Comparison of ENCODE assay signal across 29 cellular contexts in the genomic region with DNA sequence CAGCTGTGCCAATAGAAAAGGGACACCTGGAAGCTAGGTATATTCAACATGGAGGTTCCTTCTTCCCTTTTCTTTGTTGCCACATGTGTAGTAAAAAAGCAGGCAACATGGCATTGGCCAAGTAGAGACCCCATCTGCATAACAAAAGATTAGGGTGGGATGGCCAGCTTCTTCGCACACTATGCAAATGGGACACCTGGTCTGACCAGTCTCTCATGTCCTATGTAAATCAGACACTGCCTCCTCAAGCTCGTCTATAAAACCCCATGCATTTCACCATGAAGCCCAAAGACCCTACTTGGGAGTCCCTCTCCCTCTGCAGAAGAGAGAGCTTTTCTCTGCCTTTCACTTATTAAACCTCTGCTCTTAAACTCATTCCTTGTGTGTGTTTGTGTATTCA. TPM values are rescaled to one million over a fixed set of nuclear protein-coding genes. Genes with fewer than 3 reads are reported as not detected.
DNase-seq lines count a peak whose midpoint lies in the region; ATAC-seq and TF ChIP-seq lines count a peak whose summit lies in the region.
"Had no signal": no experiment of that assay in that cellular context is flagged by ENCODE, and none has a peak within 500 bp of the region (broad histone marks: within the 10 kb centered on the region; RNA-seq: fewer than 3 reads in every experiment).

No MANE protein-coding gene starts in this region.

- no peaks in the 10 kb centered on the region for H3K36me3 ChIP-seq in HUES48 (ENCODE audit: control insufficient read depth, insufficient read depth, low read length)
- no peaks in the 10 kb centered on the region for H3K36me3 ChIP-seq in hepatocyte (replicated peaks; ENCODE audit: insufficient read depth, low read depth)
- H3K36me3 ChIP-seq: ascending aorta, gastrocnemius medialis, right atrium auricular region, SJSA1 had no signal

- no peak overlapping the region for H2AFZ ChIP-seq in hepatocyte

- no peaks in the 10 kb centered on the region for H4K20me1 ChIP-seq in hepatocyte (ENCODE audit: insufficient read depth, poor library complexity, severe bottlenecking)

- H3K9me3 Mint-ChIP-seq in mesothelial cell of epicardium, result peaks cover 38% of the 10 kb centered on the region

- H3K27me3 ChIP-seq in HUES48 (ENCODE audit: control insufficient read depth, insufficient read depth, low read length) (no peaks in the 10 kb centered on the region), hepatocyte (no peaks in the 10 kb centered on the region)
- H3K27me3 ChIP-seq: ascending aorta, right atrium auricular region had no signal

- H3K27ac Mint-ChIP-seq in mesothelial cell of epicardium, result peak overlapping the region; percentile 82
- H3K27ac Mint-ChIP-seq: activated B cell treated with CpG ODN at 0.5 μM for 24 hours; activated CD4-positive, alpha-beta memory T cell treated with anti-CD3 and anti-CD28 coated beads, Interleukin-2, amount 10 ng/mL, durations not matched to agents 7 days and 5 days; activated naive CD4-positive, alpha-beta T cell treated with anti-CD3 and anti-CD28 coated beads for 36 hours; immature natural killer cell had no signal

- no peaks in the 10 kb centered on the region for H3K79me2 ChIP-seq in hepatocyte

- H3K9ac ChIP-seq in HUES48 (ENCODE audit: low read depth, low read length), result peak overlapping the region; percentile 26; the same call in 1 of the 2 replicates

- H3K9me2 ChIP-seq in hepatocyte (replicated peaks; ENCODE audit: insufficient read depth), result no peaks in the 10 kb centered on the region

- H3K4me3 ChIP-seq in HUES48 (ENCODE audit: low read depth, low read length), result peak overlapping the region; percentile 11; the same call in 1 of the 2 replicates
- no peak overlapping the region for H3K4me3 ChIP-seq in hepatocyte
- H3K4me3 ChIP-seq: ascending aorta, gastrocnemius medialis, right atrium auricular region, SJSA1 had no signal

- H3K27ac ChIP-seq in HUES48 (ENCODE audit: low read depth, low read length) (peak overlapping the region; percentile 88), hepatocyte (peak overlapping the region; percentile 43)
- H3K27ac ChIP-seq: ascending aorta, gastrocnemius medialis, right atrium auricular region, SJSA1 had no signal

- TF ChIP-seq CTCF in hepatocyte (IDR thresholded peaks at IDR 0.05; ENCODE audit: poor library complexity) (no peak), mesothelial cell of epicardium (IDR thresholded peaks at IDR 0.05; ENCODE audit: unreplicated experiment) (no peak)

- peaks cover 7% of the 10 kb centered on the region for H3K4me1 Mint-ChIP-seq in mesothelial cell of epicardium
- H3K4me1 Mint-ChIP-seq: activated CD4-positive, alpha-beta memory T cell treated with anti-CD3 and anti-CD28 coated beads, Interleukin-2, amount 10 ng/mL, durations not matched to agents 7 days and 5 days; central memory CD8-positive, alpha-beta T cell; immature natural killer cell had no signal

- H3K4me2 ChIP-seq in hepatocyte, result no peak overlapping the region

- peaks cover 4% of the 10 kb centered on the region for H3K27me3 Mint-ChIP-seq in mesothelial cell of epicardium (ENCODE audit: low read depth)

- peak; percentile 53 for DNase-seq in NCI-H748 treated with DMSO at 0.1 percent for 48 hours (lab: John Stamatoyannopoulos, UW)
- DNase-seq in hepatocyte (ENCODE audit: low spot score), result no peak
- no peak for DNase-seq in mesothelial cell of epicardium (ENCODE audit: low spot score in 2 of 2, unreplicated experiment in 2 of 2)
- DNase-seq: activated B cell treated with CpG ODN at 0.5 μM for 24 hours; activated CD4-positive, alpha-beta memory T cell treated with anti-CD3 and anti-CD28 coated beads, Interleukin-2, amount 10 ng/mL, durations not matched to agents 7 days and 5 days; activated naive CD4-positive, alpha-beta T cell treated with anti-CD3 and anti-CD28 coated beads for 36 hours; activated T-cell treated with anti-CD3 and anti-CD28 coated beads, Interleukin-2, amount 50 U/mL, for 4 hours; AML-193; EL; gastrocnemius medialis; immature natural killer cell; NCI-H187; NCI-H510A treated with DMSO at 0.1 percent for 48 hours; nucleus accumbens; PC-3 had no signal

- ATAC-seq in HG02610 (IDR thresholded peaks at IDR 0.05; ENCODE audit: unreplicated experiment) (no peak), GM18909 (IDR thresholded peaks at IDR 0.05; ENCODE audit: poor library complexity, unreplicated experiment) (no peak), GM21528 (IDR thresholded peaks at IDR 0.05; ENCODE audit: low FRiP score, unreplicated experiment) (no peak)
- ATAC-seq: activated T-cell treated with anti-CD3 and anti-CD28 coated beads, Interleukin-2, amount 50 U/mL, for 4 hours; gastrocnemius medialis; PC-3 had no signal

- H3K36me3 Mint-ChIP-seq in mesothelial cell of epicardium, result no peaks in the 10 kb centered on the region
- H3K36me3 Mint-ChIP-seq: immature natural killer cell had no signal

- H3K4me1 ChIP-seq in HUES48 (ENCODE audit: control insufficient read depth, insufficient read depth, low read length), result peaks cover 17% of the 10 kb centered on the region
- no peaks in the 10 kb centered on the region for H3K4me1 ChIP-seq in hepatocyte (ENCODE audit: insufficient read depth)
- H3K4me1 ChIP-seq: ascending aorta, gastrocnemius medialis, right atrium auricular region, SJSA1 had no signal

- H3K9me3 ChIP-seq in HUES48 (ENCODE audit: control insufficient read depth, insufficient read depth, low read length), result peaks cover 28% of the 10 kb centered on the region
- no peaks in the 10 kb centered on the region for H3K9me3 ChIP-seq in hepatocyte (ENCODE audit: low read depth)
- H3K9me3 ChIP-seq: gastrocnemius medialis, SJSA1 had no signal

- H3K4me3 Mint-ChIP-seq in mesothelial cell of epicardium, result no peak overlapping the region
- H3K4me3 Mint-ChIP-seq: activated B cell treated with CpG ODN at 0.5 μM for 24 hours; activated CD4-positive, alpha-beta memory T cell treated with anti-CD3 and anti-CD28 coated beads, Interleukin-2, amount 10 ng/mL, durations not matched to agents 7 days and 5 days; activated naive CD4-positive, alpha-beta T cell treated with anti-CD3 and anti-CD28 coated beads for 36 hours; activated T-cell treated with anti-CD3 and anti-CD28 coated beads, Interleukin-2, amount 50 U/mL, for 4 hours; central memory CD8-positive, alpha-beta T cell; immature natural killer cell had no signal

- WGBS in hepatocyte (ENCODE audit: low lambda C conversion rate, missing lambda C conversion rate), result 41% methylated on average over 2 of the region's 2 CpGs

RNA-seq across cellular contexts. Expression of gene MYL10, which starts 53.9 kb away (rescaled TPM):
- total RNA-seq in hepatocyte, result 0.23 and 0.60 TPM in 2 replicates
- polyA plus RNA-seq in hepatocyte, result 1.2 and 2.1 TPM in 2 replicates
- not detected in 3 replicates for total RNA-seq in mesothelial cell of epicardium
- total RNA-seq: activated B cell treated with CpG ODN at 0.5 μM for 24 hours; activated CD4-positive, alpha-beta memory T cell treated with anti-CD3 and anti-CD28 coated beads, Interleukin-2, amount 10 ng/mL, durations not matched to agents 7 days and 5 days; activated naive CD4-positive, alpha-beta T cell treated with anti-CD3 and anti-CD28 coated beads for 36 hours; activated T-cell treated with anti-CD3 and anti-CD28 coated beads, Interleukin-2, amount 50 U/mL, for 4 hours; ascending aorta; lower leg skin; MCF 10A; myocyte; right atrium auricular region; SJSA1; T-helper 2 cell treated with Interferon-gamma antibody and Interleukin-4, amounts not matched to agents 100 ng/mL and 5 ng/mL, for 36 hours; temporal lobe had no signal
- polyA plus RNA-seq: esophagus, immature natural killer cell had no signal
